ENCODE assay signal across 1 cellular context in genomic region chr4:111208970-111209369, GRCh38.
TF ChIP-seq lines count a peak whose summit lies in the region.

No MANE protein-coding gene starts in this region.

TF ChIP-seq in GM23338, 12 proteins besides CTCF, POLR2A, EP300 and RAD21 (continued from another document):
- TF ChIP-seq REST (IDR thresholded peaks at IDR 0.05; ENCODE audit: unreplicated experiment) (no peak), JUNB (IDR thresholded peaks at IDR 0.05; ENCODE audit: unreplicated experiment) (no peak), ZNF462 (CRISPR knock-in tag; IDR thresholded peaks at IDR 0.05) (no peak), EZH2phosphoT487 (IDR thresholded peaks at IDR 0.05; ENCODE audit: unreplicated experiment) (no peak)
